Comparison of ENCODE assay signal across 11 cellular contexts in genomic region chr19:42131149-42132029, GRCh38. TPM values are rescaled to one million over a fixed set of nuclear protein-coding genes. Genes with fewer than 3 reads are reported as not detected.
A peak's percentile ranks its signal among the peaks of the same experiment; 100 is the strongest.
DNase-seq lines count a peak whose midpoint lies in the region; ATAC-seq and TF ChIP-seq lines count a peak whose summit lies in the region.
"Had no signal": no experiment of that assay in that cellular context is flagged by ENCODE, and none has a peak within 500 bp of the region (broad histone marks: within the 10 kb centered on the region; RNA-seq: fewer than 3 reads in every experiment).

No MANE protein-coding gene starts in this region.

- no peak for ATAC-seq in CD4-positive, alpha-beta T cell (ENCODE audit: poor library complexity)
- ATAC-seq in GM19397 (IDR thresholded peaks at IDR 0.05; ENCODE audit: unreplicated experiment), result no peak
- no peak for ATAC-seq in GM19463 (IDR thresholded peaks at IDR 0.05; ENCODE audit: unreplicated experiment)

- TF ChIP-seq CTCF in CD4-positive, alpha-beta T cell (IDR thresholded peaks at IDR 0.05), result no peak
- TF ChIP-seq CTCF in brain (conservative IDR thresholded peaks at IDR 0.05), result no peak

- peak overlapping the region; percentile 71 for H3K27ac ChIP-seq in CD4-positive, alpha-beta T cell (ENCODE audit: low read depth, low read length)
- H3K27ac ChIP-seq in HUES64 (ENCODE audit: low read depth, low read length) (no peak overlapping the region), muscle layer of duodenum (ENCODE audit: low read length) (no peak overlapping the region)

- H3K4me3 Mint-ChIP-seq in CD4-positive, alpha-beta T cell, result peak overlapping the region; percentile 86
- H3K4me3 Mint-ChIP-seq in brain, result peak overlapping the region; percentile 3 to 77 (median 67)

- H3K36me3 Mint-ChIP-seq in CD4-positive, alpha-beta T cell (ENCODE audit: low read depth), result peaks cover 11% of the 10 kb centered on the region
- H3K36me3 Mint-ChIP-seq in brain, result no peaks in the 10 kb centered on the region

- H3K9me3 Mint-ChIP-seq in CD4-positive, alpha-beta T cell, result no peaks in the 10 kb centered on the region
- H3K9me3 Mint-ChIP-seq in brain, result no peaks in the 10 kb centered on the region

- H3K4me1 ChIP-seq in HUES64 (ENCODE audit: insufficient read depth, low read length) (peaks cover 2% of the 10 kb centered on the region; the same call in 1 of the 2 replicates), muscle layer of duodenum (ENCODE audit: control insufficient read depth in 1 of 2, insufficient read depth in 2 of 2, low read length in 2 of 2) (peaks cover 0 to 13% of the 10 kb centered on the region in 2 donors)

- H3K4me3 ChIP-seq in HUES64 (ENCODE audit: low read length) (peak overlapping the region; percentile 57), muscle layer of duodenum (ENCODE audit: low read depth in 1 of 2, low read length in 2 of 2) (peak overlapping the region; percentile 50 to 51)

- no peaks in the 10 kb centered on the region for H3K27me3 ChIP-seq in CD4-positive, alpha-beta T cell (ENCODE audit: control insufficient read depth, insufficient read depth, low read length)
- H3K27me3 ChIP-seq in HUES64 (ENCODE audit: insufficient read depth, low read length) (peaks cover 31% of the 10 kb centered on the region), muscle layer of duodenum (ENCODE audit: low read depth, low read length) (peaks cover 22% of the 10 kb centered on the region)

- H3K27ac Mint-ChIP-seq in CD4-positive, alpha-beta T cell, result peak overlapping the region; percentile 71
- H3K27ac Mint-ChIP-seq in brain, result peak overlapping the region in 1 of 5 experiments; percentile 26

- intact Hi-C loops in CD4-positive, alpha-beta T cell (cut with DNase I, micrococcal nuclease), result loop anchor here (1.0 to 5.0 kb wide), 6 partner anchors 23 to 291 kb away; no protein-coding TSS in a partner anchor

- no peaks in the 10 kb centered on the region for H3K27me3 Mint-ChIP-seq in CD4-positive, alpha-beta T cell
- H3K27me3 Mint-ChIP-seq in brain, result peaks cover 37% of the 10 kb centered on the region

- H3K9me3 ChIP-seq in CD4-positive, alpha-beta T cell (ENCODE audit: control insufficient read depth, low read length), result no peaks in the 10 kb centered on the region
- H3K9me3 ChIP-seq in HUES64 (ENCODE audit: insufficient read depth, low read depth, low read length), result no peaks in the 10 kb centered on the region
- H3K9me3 ChIP-seq in muscle layer of duodenum (ENCODE audit: control insufficient read depth in 1 of 2, low read length in 2 of 2), result no peaks in the 10 kb centered on the region

- H3K36me3 ChIP-seq in HUES64 (ENCODE audit: insufficient read depth, low read length), result no peaks in the 10 kb centered on the region
- no peaks in the 10 kb centered on the region for H3K36me3 ChIP-seq in muscle layer of duodenum (ENCODE audit: control insufficient read depth in 1 of 2, insufficient read depth in 2 of 2, low read length in 2 of 2)

- DNase-seq in CD4-positive, alpha-beta T cell, result no peak
- no peak for DNase-seq in stimulated activated CD4-positive, alpha-beta T cell treated with anti-CD3 and anti-CD28 coated beads, Interleukin-4, amount 100 ng/mL, for 24 hours
- DNase-seq in NCI-H345 treated with DMSO at 0.1 percent for 48 hours (lab: John Stamatoyannopoulos, UW; ENCODE audit: unreplicated experiment), result no peak
- DNase-seq: NCI-H1048, occipital lobe, T1000 had no signal

- POLR2A ChIA-PET in CD4-positive, alpha-beta T cell (lab: Charles Lee), result interaction anchor here (1.2 to 1.8 kb wide), 4 partner anchors 10 to 168 kb away, joined by 3 to 15 read pairs (median 7); partner anchors contain the start of gene GSK3A

- no peak overlapping the region for H3K9ac ChIP-seq in HUES64 (ENCODE audit: low read depth, low read length)

- 83% methylated on average over 6 of the region's 6 CpGs for WGBS in HUES64

- CTCF ChIA-PET in CD4-positive, alpha-beta T cell (lab: Charles Lee), result interaction anchor here (1.4 kb wide), 1 partner anchor 10 kb away, joined by 8 read pairs; no protein-coding TSS in a partner anchor

- H3K4me1 Mint-ChIP-seq in CD4-positive, alpha-beta T cell (ENCODE audit: low read depth), result peaks cover 78% of the 10 kb centered on the region
- peaks cover 43% of the 10 kb centered on the region for H3K4me1 Mint-ChIP-seq in brain

RNA-seq across cellular contexts. Expression of gene POU2F2, which starts 0.9 kb away (rescaled TPM):
- total RNA-seq in CD4-positive, alpha-beta T cell, result 10 to 100 TPM; 18.6 to 19.9 TPM
- polyA plus RNA-seq in HUES64 (2013, experiment 1 of 2), result 4.9 TPM
- polyA plus RNA-seq in HUES64 (2013, experiment 2 of 2), result 3.2 TPM
- 6.9 TPM for polyA plus RNA-seq in brain (ENCODE audit: insufficient read depth, low read depth, low replicate concordance)

RNA-seq across cellular contexts. Expression of gene ZNF574, which starts 55.4 kb away (rescaled TPM):
- 10 to 100 TPM; 21.5 to 24.0 TPM for total RNA-seq in CD4-positive, alpha-beta T cell
- 21.0 TPM for polyA plus RNA-seq in HUES64 (2013, experiment 1 of 2)
- 21.1 TPM for polyA plus RNA-seq in HUES64 (2013, experiment 2 of 2)
- 17.8 TPM for polyA plus RNA-seq in brain (ENCODE audit: insufficient read depth, low read depth, low replicate concordance)
